In the genomic region with DNA sequence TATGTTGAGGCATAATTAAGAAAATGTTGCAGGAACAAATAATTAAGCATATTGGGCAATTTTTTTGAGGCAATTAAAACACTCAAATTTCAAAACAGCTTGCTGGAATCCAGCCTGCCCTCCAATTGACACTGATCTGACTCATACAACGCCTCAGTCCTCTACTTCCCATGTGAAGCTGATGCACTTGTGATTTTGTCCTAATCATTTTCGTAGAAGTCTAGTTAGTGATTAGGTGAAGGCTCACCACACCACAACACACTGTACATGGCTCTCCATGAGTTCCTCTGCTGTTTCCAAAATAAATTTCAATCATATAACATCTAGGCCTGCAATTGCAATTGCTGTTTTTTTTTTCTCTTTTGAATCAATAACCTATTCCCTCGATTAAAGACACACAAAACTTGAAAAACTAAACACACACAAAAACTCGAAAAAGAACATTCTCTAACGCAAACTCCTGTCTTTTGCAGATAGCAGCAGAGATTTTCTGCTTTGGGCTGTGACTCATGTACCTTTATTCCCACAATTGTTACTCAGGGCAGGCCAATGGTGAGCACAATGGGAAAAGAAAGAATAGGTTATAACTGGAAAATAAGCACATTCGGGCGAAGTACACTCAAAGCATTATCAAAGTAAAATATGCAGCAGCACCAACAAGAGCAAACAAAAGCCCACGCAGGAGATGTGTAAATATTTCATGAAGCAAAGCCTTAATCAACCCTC, we compare ENCODE assay signal across 8 cellular contexts. TPM values are rescaled to one million over a fixed set of nuclear protein-coding genes. Genes with fewer than 3 reads are reported as not detected.
DNase-seq lines count a peak whose midpoint lies in the region; ATAC-seq and TF ChIP-seq lines count a peak whose summit lies in the region.

No MANE protein-coding gene starts in this region.

- CTCF ChIA-PET in OCI-LY7 (lab: Charles Lee; ENCODE audit: unreplicated experiment), result no interaction called here

- H3K4me3 Mint-ChIP-seq in neural crest cell, result peak overlapping the region; percentile 81

- H3K4me3 ChIP-seq in OCI-LY7 (ENCODE audit: low read depth, low read length, poor library complexity, severe bottlenecking) (peak overlapping the region; percentile 82), endocrine pancreas (ENCODE audit: control insufficient read depth, insufficient read depth, low read length) (peak overlapping the region; percentile 90), osteoblast (ENCODE audit: insufficient read depth, low read length) (no peak overlapping the region)

- peaks cover 8% of the 10 kb centered on the region for H3K4me1 Mint-ChIP-seq in neural crest cell

- no peaks in the 10 kb centered on the region for H3K9me3 Mint-ChIP-seq in neural crest cell

- ATAC-seq in foreskin keratinocyte, result no peak
- no peak for ATAC-seq in HG03045 (IDR thresholded peaks at IDR 0.05; ENCODE audit: unreplicated experiment)

- intact Hi-C loops in OCI-LY7 (cut with micrococcal nuclease; ENCODE audit: unreplicated experiment), result loop anchor here (5.0 kb wide), 1 partner anchor 79 kb away; no protein-coding TSS in a partner anchor

- no peaks in the 10 kb centered on the region for H3K9me3 ChIP-seq in OCI-LY7 (ENCODE audit: low read length)
- H3K9me3 ChIP-seq in endocrine pancreas (ENCODE audit: control insufficient read depth, low read length), result no peaks in the 10 kb centered on the region
- H3K9me3 ChIP-seq in osteoblast (ENCODE audit: low read depth, low read length), result no peaks in the 10 kb centered on the region

- H3K27me3 Mint-ChIP-seq in neural crest cell (ENCODE audit: low read depth), result peaks cover 33% of the 10 kb centered on the region

- H3K36me3 ChIP-seq in OCI-LY7 (ENCODE audit: insufficient read depth, low read length) (no peaks in the 10 kb centered on the region), endocrine pancreas (ENCODE audit: control insufficient read depth, insufficient read depth, low read length) (no peaks in the 10 kb centered on the region), osteoblast (ENCODE audit: insufficient read depth, low read length) (no peaks in the 10 kb centered on the region)

- peaks cover 65% of the 10 kb centered on the region for H3K4me1 ChIP-seq in OCI-LY7 (ENCODE audit: insufficient read depth, low read length, poor library complexity, severe bottlenecking)
- peaks cover 17% of the 10 kb centered on the region for H3K4me1 ChIP-seq in endocrine pancreas (ENCODE audit: control insufficient read depth, insufficient read depth, low read length)
- H3K4me1 ChIP-seq in osteoblast (ENCODE audit: insufficient read depth, low read length), result no peaks in the 10 kb centered on the region
- H3K4me1 ChIP-seq in foreskin keratinocyte, result no peaks in the 10 kb centered on the region

- peaks cover 56% of the 10 kb centered on the region; the same call in 1 of the 2 replicates for H3K79me2 ChIP-seq in OCI-LY7 (ENCODE audit: insufficient read depth, low read depth, low read length)
- no peaks in the 10 kb centered on the region for H3K79me2 ChIP-seq in osteoblast (ENCODE audit: insufficient read depth, low read length)

- BruUV-seq in OCI-LY7 (replicated peaks; lab: Mats Ljungman, UMichigan), result TSS peak; percentile 61

- H3K27ac ChIP-seq in OCI-LY7 (ENCODE audit: low read depth, low read length, poor library complexity, severe bottlenecking) (peak overlapping the region; percentile 26), osteoblast (ENCODE audit: low read depth, low read length) (no peak overlapping the region), foreskin keratinocyte (no peak overlapping the region)

- H3K4me2 ChIP-seq in OCI-LY7 (ENCODE audit: low read length) (peak overlapping the region; percentile 80), osteoblast (ENCODE audit: insufficient read depth, low read length) (no peak overlapping the region)

- no peaks in the 10 kb centered on the region for H4K20me1 ChIP-seq in OCI-LY7 (ENCODE audit: insufficient read depth, low read length)
- no peaks in the 10 kb centered on the region for H4K20me1 ChIP-seq in osteoblast (ENCODE audit: insufficient read depth, low read length)

- TF ChIP-seq CTCF in OCI-LY7 (conservative IDR thresholded peaks at IDR 0.05; ENCODE audit: low read length) (no peak), neural crest cell (conservative IDR thresholded peaks at IDR 0.05) (no peak), osteoblast (IDR thresholded peaks at IDR 0.05; ENCODE audit: extremely low read depth, low read depth, low read length) (no peak), foreskin keratinocyte (conservative IDR thresholded peaks at IDR 0.05) (no peak)

- no peaks in the 10 kb centered on the region for H3K36me3 Mint-ChIP-seq in neural crest cell (ENCODE audit: low read depth)

- no peak overlapping the region for H3K9ac ChIP-seq in endocrine pancreas (ENCODE audit: control insufficient read depth, insufficient read depth, low read length)

- no peak overlapping the region for H3K27ac Mint-ChIP-seq in neural crest cell (ENCODE audit: unreplicated experiment)

- H2AFZ ChIP-seq in OCI-LY7 (ENCODE audit: low read length), result peak overlapping the region; percentile 56; the same call in 1 of the 2 replicates
- H2AFZ ChIP-seq in osteoblast (ENCODE audit: low read length), result no peak overlapping the region

- no peaks in the 10 kb centered on the region for H3K27me3 ChIP-seq in endocrine pancreas (ENCODE audit: control insufficient read depth, insufficient read depth, low read length)
- H3K27me3 ChIP-seq in osteoblast (ENCODE audit: insufficient read depth, low read length), result peaks cover 42% of the 10 kb centered on the region
- peaks cover 36% of the 10 kb centered on the region for H3K27me3 ChIP-seq in foreskin keratinocyte

- no peaks in the 10 kb centered on the region for H3K9me2 ChIP-seq in OCI-LY7 (ENCODE audit: insufficient read depth, low read length)

- POLR2A ChIA-PET in OCI-LY7 (lab: Charles Lee), result interaction anchor here (0.7 to 1.7 kb wide), 7 partner anchors 8 to 47 kb away, joined by 3 to 7 read pairs (median 4); no protein-coding TSS in a partner anchor

- DNase-seq in GM03348 (ENCODE audit: low spot score) (peak; percentile 15), OCI-LY7 (ENCODE audit: low spot score) (no peak), neural crest cell (ENCODE audit: low read depth, low spot score) (no peak), osteoblast (ENCODE audit: insufficient read length, low spot score, missing footprints) (no peak), foreskin keratinocyte (no peak), iPS-NIHi7 (ENCODE audit: extremely low spot score) (no peak)

RNA-seq across cellular contexts. Expression of gene GPRIN3, which starts 1.7 kb away (rescaled TPM):
- total RNA-seq in OCI-LY7 (2014; rRNA removed; shearing (Covaris generic)), result 3.6 and 4.6 TPM in 2 replicates
- total RNA-seq in OCI-LY7 (2022) (9.3 and 9.9 TPM in 2 replicates), neural crest cell (0.70 and 0.71 TPM in 2 replicates), osteoblast (under 0.01 and 0.29 TPM in 2 replicates), foreskin keratinocyte (not detected in 2 replicates)
- not detected in 2 replicates for polyA plus RNA-seq in foreskin keratinocyte
